ENCODE assay signal across 17 cellular contexts in the genomic region with DNA sequence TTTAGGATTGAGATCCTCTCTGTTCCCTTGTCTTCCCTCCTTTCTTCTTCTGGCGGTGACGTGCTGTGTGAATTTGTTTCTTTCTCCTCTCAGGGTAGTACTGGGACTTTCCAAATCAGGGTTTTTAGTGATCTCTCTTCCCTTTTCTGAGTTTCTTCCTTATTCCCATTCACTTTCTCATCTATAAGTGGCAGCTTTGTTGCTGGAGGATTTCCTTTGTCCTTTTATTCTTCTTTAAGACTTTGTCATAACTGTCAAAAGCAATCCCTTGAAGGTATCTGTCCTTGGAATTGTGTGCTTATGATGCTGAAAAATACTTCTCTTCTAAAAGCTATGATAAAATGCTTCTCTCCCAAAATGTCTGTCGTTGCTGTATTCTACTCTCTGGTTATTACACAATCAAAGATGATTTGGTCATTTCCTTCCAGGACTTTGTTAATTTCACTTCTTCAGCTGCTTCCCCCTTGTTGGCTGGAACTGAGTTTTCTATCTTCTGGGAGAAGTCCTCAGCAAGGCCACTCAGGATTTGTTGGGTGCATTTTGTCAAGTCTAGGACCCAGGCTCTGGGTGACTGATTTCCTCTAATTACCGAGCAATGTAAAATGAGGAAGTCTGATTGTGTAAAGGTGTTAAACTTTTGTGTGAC. TPM values are rescaled to one million over a fixed set of nuclear protein-coding genes. Genes with fewer than 3 reads are reported as not detected.
DNase-seq lines count a peak whose midpoint lies in the region; FAIRE-seq and TF ChIP-seq lines count a peak whose summit lies in the region.
"Had no signal": no experiment of that assay in that cellular context is flagged by ENCODE, and none has a peak within 500 bp of the region (broad histone marks: within the 10 kb centered on the region; RNA-seq: fewer than 3 reads in every experiment).

No MANE protein-coding gene starts in this region.

- WGBS in spleen, 5 donors = 13 to 41% (median 31%) methylated on average over 4 of the region's 4 CpGs

- no peaks in the 10 kb centered on the region for H3K36me3 ChIP-seq in spleen
- H3K36me3 ChIP-seq: gastroesophageal sphincter had no signal

- no peaks in the 10 kb centered on the region for H3K9me3 ChIP-seq in spleen
- H3K9me3 ChIP-seq: gastroesophageal sphincter had no signal

- no peak overlapping the region for H3K4me3 ChIP-seq in fibroblast of pulmonary artery (replicated peaks; ENCODE audit: low read depth, low read length)
- peak overlapping the region in 1 of 8 donors; percentile 27 for H3K4me3 ChIP-seq in spleen
- H3K4me3 ChIP-seq: gastroesophageal sphincter had no signal

- no peak for TF ChIP-seq POLR2A in spleen (IDR thresholded peaks at IDR 0.05)

- H3K27me3 ChIP-seq in spleen (replicated peaks in 1 of 7) = no peaks in the 10 kb centered on the region
- H3K27me3 ChIP-seq: gastroesophageal sphincter had no signal

- TF ChIP-seq CTCF in fibroblast of pulmonary artery (IDR thresholded peaks at IDR 0.05; ENCODE audit: low read length, missing control alignments) = no peak
- no peak for TF ChIP-seq CTCF in spleen (IDR thresholded peaks at IDR 0.05 in 8 of 11, conservative IDR thresholded peaks at IDR 0.05 in 3 of 11)

- H3K27ac ChIP-seq in spleen = peak overlapping the region; percentile 28 to 92 (median 81)
- H3K27ac ChIP-seq: gastroesophageal sphincter had no signal

- intact Hi-C loops in spleen (cut with DNase I; ENCODE audit: low total_unique reads) = no loop called here

- no peak for DNase-seq in GM18507 (ENCODE audit: extremely low spot score, insufficient read length, low read depth)
- peak; percentile 88 for DNase-seq in MV-4-11 (lab: John Stamatoyannopoulos, UW)
- DNase-seq in fibroblast of pulmonary artery (ENCODE audit: low read depth) = peak; percentile 68
- DNase-seq in spleen = no peak
- no peak for DNase-seq in NK-92 treated with Interleukin-12 subunit alpha and Interleukin-12 subunit beta, amount 100 ng/mL, for 24 hours (lab: John Stamatoyannopoulos, UW)
- no peak for DNase-seq in SW 1271 (lab: John Stamatoyannopoulos, UW)
- DNase-seq in NCI-H146 (lab: John Stamatoyannopoulos, UW) = no peak
- DNase-seq: activated CD4-positive, alpha-beta T cell treated with anti-CD3 and anti-CD28 coated beads for 4 hours; activated T-cell treated with anti-CD3 and anti-CD28 coated beads for 4 hours; CD4-positive, alpha-beta memory T cell; NCI-H1694; NCI-H524; T-helper 2 cell had no signal

- peak; percentile 56 for FAIRE-seq in GM18507 (lab: Jason Lieb, UNC)
- FAIRE-seq: islet of Langerhans, RCC 7860 had no signal

- H3K4me1 ChIP-seq in spleen = peaks cover 6 to 66% (median 43%) of the 10 kb centered on the region in 6 donors
- H3K4me1 ChIP-seq: gastroesophageal sphincter had no signal

RNA-seq across cellular contexts. Expression of a gene that starts 4.9 kb away (rescaled TPM):
- 10 to 100 TPM in 6 of 7 donors, 1 to 10 TPM in 1; 6.9 to 81.9 (median 16.1) TPM for total RNA-seq in spleen
- 1 to 10 TPM; 3.4 to 5.4 (median 5.1) TPM for polyA plus RNA-seq in spleen
- total RNA-seq: progenitor cell of endocrine pancreas had no signal
- polyA plus RNA-seq: CD4-positive, alpha-beta memory T cell had no signal

RNA-seq across cellular contexts. Expression of a gene that starts 57.2 kb away (rescaled TPM):
- under 1 TPM in 5 of 7 donors, not detected in 2; 0.22 to 0.98 (median 0.70) TPM for total RNA-seq in spleen
- polyA plus RNA-seq in spleen = 1 to 10 TPM in 1 of 3 donors, under 1 TPM in 2; 0.21 to 1.6 (median 0.67) TPM
- total RNA-seq: gastroesophageal sphincter had no signal
- polyA plus RNA-seq: CD4-positive, alpha-beta memory T cell had no signal

Comparison
In these comparisons a context has a peak if more than half of its experiments do, and no peak if none do; other contexts are left out.
1. DNase-seq: peak in MV-4-11 (single experiment) and fibroblast of pulmonary artery (single experiment); none in GM18507 (single experiment), spleen (single experiment), NK-92 treated with Interleukin-12 subunit alpha and Interleukin-12 subunit beta, amount 100 ng/mL, for 24 hours (single experiment), SW 1271 (0 of 2) and NCI-H146 (single experiment).